ENCODE assay signal across 1 cellular context in the genomic region with DNA sequence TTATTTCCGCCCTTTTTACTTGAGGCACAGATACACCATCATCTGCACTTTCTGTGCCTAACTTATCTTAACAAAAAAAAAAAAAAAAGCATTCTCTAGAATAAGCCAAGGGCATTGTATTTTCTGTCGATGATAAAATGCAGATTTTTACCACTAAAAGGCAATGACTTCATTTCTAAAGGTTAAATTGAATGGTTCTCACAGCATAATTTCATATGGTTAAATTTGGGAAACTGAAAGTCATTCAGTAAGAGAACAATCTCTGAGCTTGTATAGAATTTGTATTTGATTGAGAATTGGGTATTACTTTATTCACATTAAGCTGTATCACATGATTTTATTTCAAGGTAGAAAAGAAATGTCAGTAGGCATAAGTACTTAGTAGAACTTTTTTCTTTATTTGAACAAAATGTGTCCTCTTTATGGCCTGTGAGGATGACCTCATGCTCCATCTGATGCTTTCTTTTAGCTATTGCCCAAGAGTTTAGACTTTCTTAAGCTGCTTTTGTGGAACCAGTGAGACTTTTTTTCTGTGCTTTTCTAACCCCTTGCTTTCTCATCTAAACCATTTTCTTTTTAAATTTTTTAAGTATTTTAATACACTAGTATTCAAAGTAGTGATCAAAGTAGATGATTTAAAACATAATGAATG.
TF ChIP-seq lines count a peak whose summit lies in the region.

No MANE protein-coding gene starts in this region.

TF ChIP-seq in HEK293, 187 proteins besides CTCF, POLR2A, EP300 and RAD21 (continued from another document):
- TF ChIP-seq, protein P1, sequence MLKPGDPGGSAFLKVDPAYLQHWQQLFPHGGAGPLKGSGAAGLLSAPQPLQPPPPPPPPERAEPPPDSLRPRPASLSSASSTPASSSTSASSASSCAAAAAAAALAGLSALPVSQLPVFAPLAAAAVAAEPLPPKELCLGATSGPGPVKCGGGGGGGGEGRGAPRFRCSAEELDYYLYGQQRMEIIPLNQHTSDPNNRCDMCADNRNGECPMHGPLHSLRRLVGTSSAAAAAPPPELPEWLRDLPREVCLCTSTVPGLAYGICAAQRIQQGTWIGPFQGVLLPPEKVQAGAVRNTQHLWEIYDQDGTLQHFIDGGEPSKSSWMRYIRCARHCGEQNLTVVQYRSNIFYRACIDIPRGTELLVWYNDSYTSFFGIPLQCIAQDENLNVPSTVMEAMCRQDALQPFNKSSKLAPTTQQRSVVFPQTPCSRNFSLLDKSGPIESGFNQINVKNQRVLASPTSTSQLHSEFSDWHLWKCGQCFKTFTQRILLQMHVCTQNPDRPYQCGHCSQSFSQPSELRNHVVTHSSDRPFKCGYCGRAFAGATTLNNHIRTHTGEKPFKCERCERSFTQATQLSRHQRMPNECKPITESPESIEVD (tag by site-specific recombination; IDR thresholded peaks at IDR 0.05), result peak; percentile 88
- TF ChIP-seq, protein P2, sequence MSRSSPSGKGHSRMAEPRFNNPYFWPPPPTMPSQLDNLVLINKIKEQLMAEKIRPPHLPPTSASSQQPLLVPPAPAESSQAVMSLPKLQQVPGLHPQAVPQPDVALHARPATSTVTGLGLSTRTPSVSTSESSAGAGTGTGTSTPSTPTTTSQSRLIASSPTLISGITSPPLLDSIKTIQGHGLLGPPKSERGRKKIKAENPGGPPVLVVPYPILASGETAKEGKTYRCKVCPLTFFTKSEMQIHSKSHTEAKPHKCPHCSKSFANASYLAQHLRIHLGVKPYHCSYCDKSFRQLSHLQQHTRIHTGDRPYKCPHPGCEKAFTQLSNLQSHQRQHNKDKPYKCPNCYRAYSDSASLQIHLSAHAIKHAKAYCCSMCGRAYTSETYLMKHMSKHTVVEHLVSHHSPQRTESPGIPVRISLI (tag by site-specific recombination; IDR thresholded peaks at IDR 0.05), result peak; percentile 84
- TF ChIP-seq, protein P3, sequence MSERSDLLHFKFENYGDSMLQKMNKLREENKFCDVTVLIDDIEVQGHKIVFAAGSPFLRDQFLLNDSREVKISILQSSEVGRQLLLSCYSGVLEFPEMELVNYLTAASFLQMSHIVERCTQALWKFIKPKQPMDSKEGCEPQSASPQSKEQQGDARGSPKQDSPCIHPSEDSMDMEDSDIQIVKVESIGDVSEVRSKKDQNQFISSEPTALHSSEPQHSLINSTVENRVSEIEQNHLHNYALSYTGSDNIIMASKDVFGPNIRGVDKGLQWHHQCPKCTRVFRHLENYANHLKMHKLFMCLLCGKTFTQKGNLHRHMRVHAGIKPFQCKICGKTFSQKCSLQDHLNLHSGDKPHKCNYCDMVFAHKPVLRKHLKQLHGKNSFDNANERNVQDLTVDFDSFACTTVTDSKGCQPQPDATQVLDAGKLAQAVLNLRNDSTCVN (tag by site-specific recombination; optimal IDR thresholded peaks at IDR 0.05), result no peak
TF ChIP-seq in HEK293: peak in this region for 6.
